ENCODE assay signal across 1 cellular context in the genomic region with DNA sequence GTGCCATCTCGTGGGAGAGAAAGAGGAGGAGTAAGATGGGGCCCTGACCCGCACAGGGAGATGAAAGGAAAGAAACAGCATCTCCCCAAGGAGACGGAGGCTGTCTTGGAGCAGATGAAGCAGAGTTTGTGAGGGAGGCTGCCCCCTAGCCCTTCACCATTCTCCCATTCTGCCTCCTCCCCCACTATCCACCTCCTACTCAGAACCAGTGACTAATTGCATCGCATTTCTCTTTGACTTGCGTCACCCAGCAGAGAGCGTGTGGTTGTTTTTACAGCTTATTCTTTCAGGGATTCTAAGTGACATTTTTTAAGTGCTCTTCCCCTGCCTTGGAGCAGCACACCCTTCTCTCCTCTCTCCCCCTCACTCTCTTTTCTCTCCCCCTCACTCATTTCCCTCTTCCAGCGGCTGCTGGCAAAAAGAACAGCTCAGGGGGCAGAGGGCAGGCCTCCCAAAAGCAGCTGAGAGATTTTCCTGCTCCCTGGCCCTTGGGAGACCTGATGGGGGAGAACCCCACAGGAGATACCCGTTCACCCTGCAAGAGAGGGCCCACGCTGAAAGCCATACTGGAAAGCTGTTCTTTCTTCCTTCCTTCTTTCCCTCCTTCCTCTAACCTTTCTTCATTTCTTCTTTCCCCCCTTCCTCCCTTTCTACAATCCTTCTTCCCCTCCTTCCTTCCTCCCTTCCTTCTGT.
TF ChIP-seq lines count a peak whose summit lies in the region.

No MANE protein-coding gene starts in this region.

TF ChIP-seq in A549, 52 proteins besides CTCF, POLR2A, EP300 and RAD21 (continued from another document):
- no peak for TF ChIP-seq REST (IDR thresholded peaks at IDR 0.05)
- no peak for TF ChIP-seq RNF2 (IDR thresholded peaks at IDR 0.05; ENCODE audit: borderline replicate concordance, low read depth)
- TF ChIP-seq CBX2 (IDR thresholded peaks at IDR 0.05; ENCODE audit: borderline replicate concordance, low read depth) = no peak
- TF ChIP-seq GATA3 (IDR thresholded peaks at IDR 0.05; ENCODE audit: borderline replicate concordance) = no peak; the same call in 1 of the 2 replicates
- no peak for TF ChIP-seq CHD4 (IDR thresholded peaks at IDR 0.05; ENCODE audit: borderline replicate concordance)
- TF ChIP-seq HMGXB4 (CRISPR knock-in tag; IDR thresholded peaks at IDR 0.05; ENCODE audit: borderline replicate concordance) = no peak
- TF ChIP-seq FOSL2 (IDR thresholded peaks at IDR 0.05) = peak; percentile 56
- TF ChIP-seq FOSL2 (CRISPR knock-in tag; IDR thresholded peaks at IDR 0.05) = 0 out of 2 replicates have a peak, but pooled peaks have one; percentile 17
- no peak for TF ChIP-seq MAZ (IDR thresholded peaks at IDR 0.05; ENCODE audit: borderline replicate concordance, low read depth, low read length)
- no peak for TF ChIP-seq NFE2L2 (conservative IDR thresholded peaks at IDR 0.05; ENCODE audit: low read length)
- TF ChIP-seq ZSCAN20 (CRISPR knock-in tag; IDR thresholded peaks at IDR 0.05) = no peak
- no peak for TF ChIP-seq ZFP36 (IDR thresholded peaks at IDR 0.05; ENCODE audit: borderline replicate concordance, partially characterized antibody)
- TF ChIP-seq SMC3 (IDR thresholded peaks at IDR 0.05) = peak; percentile 41; the same call in 2 of the 3 replicates
- TF ChIP-seq JUN (IDR thresholded peaks at IDR 0.05) = peak; percentile 52 to 72; a peak in 1 of 5 replicates
- TF ChIP-seq JUNB (IDR thresholded peaks at IDR 0.05) = peak; percentile 44; the same call in 1 of the 2 replicates
- peak; percentile 42; the same call in 1 of the 2 replicates for TF ChIP-seq MAX (IDR thresholded peaks at IDR 0.05)
- TF ChIP-seq TFCP2L1 (CRISPR knock-in tag; IDR thresholded peaks at IDR 0.05) = no peak
- no peak for TF ChIP-seq RFX5 (IDR thresholded peaks at IDR 0.05)
- TF ChIP-seq ZC3H11A (IDR thresholded peaks at IDR 0.05) = no peak
- TF ChIP-seq KDM5A (IDR thresholded peaks at IDR 0.05) = no peak
- TF ChIP-seq MAFK (IDR thresholded peaks at IDR 0.05; ENCODE audit: partially characterized antibody) = no peak
- TF ChIP-seq TP53 (CRISPR knock-in tag; IDR thresholded peaks at IDR 0.05) = no peak
- TF ChIP-seq POLR2AphosphoS2 (conservative IDR thresholded peaks at IDR 0.05; ENCODE audit: low read length) = no peak
- no peak for TF ChIP-seq USF2 (IDR thresholded peaks at IDR 0.05)
- TF ChIP-seq HOXB5 (CRISPR knock-in tag; IDR thresholded peaks at IDR 0.05) = no peak
- peak; percentile 73 to 75 for TF ChIP-seq CEBPB (IDR thresholded peaks at IDR 0.05)
